In genomic region chr7:101432316-101432715, GRCh38 we compare ENCODE assay signal across 18 cellular contexts.
DNase-seq lines count a peak whose midpoint lies in the region; ATAC-seq and TF ChIP-seq lines count a peak whose summit lies in the region.
"Had no signal": no experiment of that assay in that cellular context is flagged by ENCODE, and none has a peak within 500 bp of the region (broad histone marks: within the 10 kb centered on the region; RNA-seq: fewer than 3 reads in every experiment).

No MANE protein-coding gene starts in this region.

- intact Hi-C loops in Panc1 (cut with micrococcal nuclease; ENCODE audit: unreplicated experiment): no loop called here

- no peak overlapping the region for H3K4me3 Mint-ChIP-seq in glutamatergic neuron (ENCODE audit: unreplicated experiment)
- H3K4me3 Mint-ChIP-seq: B cell; CD4-positive, CD25-positive, alpha-beta regulatory T cell; CD8-positive, alpha-beta T cell; H9 had no signal

- H3K18ac ChIP-seq in trophoblast cell (ENCODE audit: low read length): no peak overlapping the region

- H2AK5ac ChIP-seq in trophoblast cell (ENCODE audit: low read length): no peak overlapping the region

- CTCF ChIA-PET in Panc1 (lab: Charles Lee): no interaction called here

- H3K4me3 ChIP-seq in Panc1 (ENCODE audit: low read depth in 2 of 2, low read length in 2 of 2): no peak overlapping the region
- no peak overlapping the region for H3K4me3 ChIP-seq in trophoblast cell (ENCODE audit: low read depth, low read length)
- H3K4me3 ChIP-seq: BLaER1, GM23248 had no signal

- H3K9me3 Mint-ChIP-seq in glutamatergic neuron (ENCODE audit: unreplicated experiment): peaks cover 5% of the 10 kb centered on the region
- H3K9me3 Mint-ChIP-seq: CD8-positive, alpha-beta T cell; H9 had no signal

- BruUV-seq in Panc1 (replicated peaks; lab: Mats Ljungman, UMichigan): TSS peak; percentile 25

- H2BK5ac ChIP-seq in trophoblast cell (ENCODE audit: low read depth, low read length, poor library complexity): no peak overlapping the region

- H4K12ac ChIP-seq in trophoblast cell (ENCODE audit: low read depth, low read length): no peak overlapping the region

- H3K27ac ChIP-seq in Panc1 (ENCODE audit: low read length): no peak overlapping the region
- H3K27ac ChIP-seq in trophoblast cell (ENCODE audit: low read depth, low read length): no peak overlapping the region
- H3K27ac ChIP-seq: 22Rv1, BLaER1, C4-2B, GM23248 had no signal

- H3K36me3 Mint-ChIP-seq in glutamatergic neuron (ENCODE audit: unreplicated experiment): no peaks in the 10 kb centered on the region
- H3K36me3 Mint-ChIP-seq: CD4-positive, CD25-positive, alpha-beta regulatory T cell; CD8-positive, alpha-beta T cell had no signal

- H3K27me3 ChIP-seq in Panc1 (ENCODE audit: control insufficient read depth, insufficient read depth, low read length): no peaks in the 10 kb centered on the region
- H3K27me3 ChIP-seq in trophoblast cell (ENCODE audit: insufficient read depth, low read length): no peaks in the 10 kb centered on the region
- H3K27me3 ChIP-seq: BLaER1 had no signal

- no peak overlapping the region for H2BK120ac ChIP-seq in trophoblast cell (ENCODE audit: insufficient read depth, low read length, poor library complexity)

- H4K91ac ChIP-seq in trophoblast cell (ENCODE audit: low read depth, low read length): no peak overlapping the region

- H2AFZ ChIP-seq in trophoblast cell (ENCODE audit: insufficient read depth, low read length, poor library complexity): no peak overlapping the region
- H2AFZ ChIP-seq: GM23248 had no signal

- ATAC-seq in Panc1: no peak
- no peak for ATAC-seq in GM18867 (IDR thresholded peaks at IDR 0.05; ENCODE audit: unreplicated experiment)
- ATAC-seq in HG02623 (IDR thresholded peaks at IDR 0.05; ENCODE audit: unreplicated experiment): no peak
- ATAC-seq: CD8-positive, alpha-beta T cell; HCT116 had no signal

- DNase-seq in Panc1 (ENCODE audit: low read depth, low spot score) (no peak), glutamatergic neuron (no peak), trophoblast cell (peak; percentile 59 to 66), OCI-M2 (lab: John Stamatoyannopoulos, UW; ENCODE audit: unreplicated experiment) (no peak)
- DNase-seq: Caco-2; CD4-positive, CD25-positive, alpha-beta regulatory T cell; CD8-positive, alpha-beta T cell; DMS153; DND-41; GM23248; H9 had no signal

- no peak overlapping the region for H3K23ac ChIP-seq in trophoblast cell (ENCODE audit: low read length)

- H3K4me1 ChIP-seq in Panc1 (ENCODE audit: control insufficient read depth, insufficient read depth, low read length) (no peaks in the 10 kb centered on the region), trophoblast cell (ENCODE audit: control insufficient read depth in 1 of 2, insufficient read depth in 2 of 2, low read length in 2 of 2) (peaks cover 8 to 12% of the 10 kb centered on the region in 2 experiments)

- H3K36me3 ChIP-seq in Panc1 (ENCODE audit: control insufficient read depth, insufficient read depth, low read length) (no peaks in the 10 kb centered on the region), trophoblast cell (ENCODE audit: control insufficient read depth in 1 of 2, insufficient read depth in 2 of 2, low read length in 2 of 2) (peaks cover 0 to 2% of the 10 kb centered on the region in 2 experiments)
- H3K36me3 ChIP-seq: BLaER1 had no signal

- H3K4me2 ChIP-seq in trophoblast cell (ENCODE audit: low read length): no peak overlapping the region
- H3K4me2 ChIP-seq: BLaER1 had no signal

- no peak overlapping the region for H4K8ac ChIP-seq in trophoblast cell (ENCODE audit: low read depth, low read length)

- peak overlapping the region; percentile 59 for H3K27ac Mint-ChIP-seq in glutamatergic neuron (ENCODE audit: unreplicated experiment)
- H3K27ac Mint-ChIP-seq: B cell; CD4-positive, CD25-positive, alpha-beta regulatory T cell; CD8-positive, alpha-beta T cell had no signal

- H3K9ac ChIP-seq in trophoblast cell (ENCODE audit: low read length): no peak overlapping the region
- H3K9ac ChIP-seq: BLaER1, GM23248 had no signal

- H3K79me1 ChIP-seq in trophoblast cell (ENCODE audit: low read length): peaks cover 5% of the 10 kb centered on the region

- in situ Hi-C loops in Panc1 (cut with HindIII; ENCODE audit: low pct_unique_long_range_greater_than_20kb, low sequenced_read_pairs): no loop called here

- POLR2A ChIA-PET in Panc1 (lab: Charles Lee): no interaction called here

- TF ChIP-seq CTCF in Panc1 (IDR thresholded peaks at IDR 0.05) (no peak), glutamatergic neuron (IDR thresholded peaks at IDR 0.05; ENCODE audit: partially characterized antibody, unreplicated experiment) (no peak)

- H3K14ac ChIP-seq in trophoblast cell (ENCODE audit: low read length): no peak overlapping the region

- no peak overlapping the region for H2BK12ac ChIP-seq in trophoblast cell (ENCODE audit: low read length)

- no peak overlapping the region for H3K4ac ChIP-seq in trophoblast cell (ENCODE audit: low read depth, low read length)

- H3K79me2 ChIP-seq in trophoblast cell (ENCODE audit: control insufficient read depth, insufficient read depth, low read length, poor library complexity): peaks cover 1% of the 10 kb centered on the region

- peaks cover 2% of the 10 kb centered on the region for H3K4me1 Mint-ChIP-seq in glutamatergic neuron (ENCODE audit: low read depth, unreplicated experiment)

- H3K9me3 ChIP-seq in Panc1 (ENCODE audit: control insufficient read depth, insufficient read depth, low read depth, low read length) (no peaks in the 10 kb centered on the region), trophoblast cell (ENCODE audit: insufficient read depth, low read depth, low read length) (no peaks in the 10 kb centered on the region)
- H3K9me3 ChIP-seq: BLaER1, Caco-2 had no signal

- peaks cover 3% of the 10 kb centered on the region for H3K27me3 Mint-ChIP-seq in glutamatergic neuron (ENCODE audit: unreplicated experiment)

- WGBS in trophoblast cell (ENCODE audit: extremely low coverage, insufficient coverage, insufficient read length): no CpG with 5 or more reads among the region's 3 CpGs

Comparison
In these comparisons a context has a peak if more than half of its experiments do, and no peak if none do; other contexts are left out.
1. DNase-seq: peak in trophoblast cell (2 of 2); none in Panc1 (single experiment), glutamatergic neuron (single experiment) and OCI-M2 (single experiment).